Comparison of ENCODE assay signal across 1 cellular context in genomic region chr4:123416462-123416861, GRCh38.
TF ChIP-seq lines count a peak whose summit lies in the region.

No MANE protein-coding gene starts in this region.

TF ChIP-seq in endothelial cell of umbilical vein, 7 proteins besides CTCF, POLR2A, EP300 and RAD21:
- no peak for TF ChIP-seq EZH2 (IDR thresholded peaks at IDR 0.05; ENCODE audit: borderline replicate concordance, low read depth, low read length, severe bottlenecking)
- no peak for TF ChIP-seq GATA2 (IDR thresholded peaks at IDR 0.05; ENCODE audit: insufficient read depth, insufficient read length, low read depth, low read length)
- TF ChIP-seq MAX (IDR thresholded peaks at IDR 0.05; ENCODE audit: insufficient read depth, insufficient read length), result no peak
- TF ChIP-seq POLR2AphosphoS5 (IDR thresholded peaks at IDR 0.05; ENCODE audit: insufficient read depth, low read depth, low read length), result no peak
- TF ChIP-seq MYC (IDR thresholded peaks at IDR 0.05; ENCODE audit: low read depth, low read length), result no peak
- TF ChIP-seq JUN (IDR thresholded peaks at IDR 0.05; ENCODE audit: borderline replicate concordance, insufficient read depth, insufficient read length, low read depth), result no peak
- TF ChIP-seq FOS (IDR thresholded peaks at IDR 0.05; ENCODE audit: borderline replicate concordance, insufficient read depth, low read length), result no peak
